Comparison of ENCODE assay signal across 10 cellular contexts in the genomic region with DNA sequence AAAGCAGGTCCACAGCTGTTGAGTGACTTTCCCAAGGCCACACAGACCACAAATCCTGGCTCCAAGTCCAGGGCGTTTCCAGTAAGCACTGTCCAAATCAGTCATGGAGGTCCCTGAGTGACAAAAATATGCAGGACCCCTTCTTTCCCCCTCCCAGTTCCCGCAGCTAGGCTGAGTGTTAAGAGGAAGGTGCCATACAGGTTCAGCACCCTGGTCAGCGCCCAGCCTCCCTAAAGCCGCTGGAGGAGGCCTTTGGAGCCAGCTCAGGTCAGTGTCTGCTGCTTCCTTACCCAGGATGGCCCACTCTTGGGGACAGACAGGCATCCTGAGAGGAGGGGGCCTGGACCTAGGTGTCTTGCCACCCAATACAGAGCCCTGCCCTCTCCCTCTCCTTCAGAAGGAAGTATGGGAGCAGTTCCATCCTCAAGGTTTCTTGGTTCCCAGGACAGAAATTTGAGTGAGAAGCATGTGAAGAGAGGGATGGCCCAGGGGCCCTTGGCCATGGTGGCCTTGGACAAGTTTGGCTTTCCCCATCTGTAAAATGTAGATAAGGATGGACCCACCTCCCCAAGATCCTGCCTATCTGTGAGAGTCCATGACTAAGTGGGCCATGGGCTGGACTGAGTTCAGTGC. TPM values are rescaled to one million over a fixed set of nuclear protein-coding genes. Genes with fewer than 3 reads are reported as not detected.
DNase-seq lines count a peak whose midpoint lies in the region; ATAC-seq and TF ChIP-seq lines count a peak whose summit lies in the region.
"Had no signal": no experiment of that assay in that cellular context is flagged by ENCODE, and none has a peak within 500 bp of the region (broad histone marks: within the 10 kb centered on the region; RNA-seq: fewer than 3 reads in every experiment).

No MANE protein-coding gene starts in this region.

- H3K9me3 ChIP-seq in HCT116 (ENCODE audit: control insufficient read depth in 1 of 2, insufficient read depth in 1 of 2, low read depth in 1 of 2, low read length in 2 of 2) = no peaks in the 10 kb centered on the region
- H3K9me3 ChIP-seq: pancreas had no signal

- no peak for TF ChIP-seq CTCF in AG10803 (conservative IDR thresholded peaks at IDR 0.05; ENCODE audit: low read length)
- no peak for TF ChIP-seq CTCF in HCT116 (IDR thresholded peaks at IDR 0.05 in 2 of 3, conservative IDR thresholded peaks at IDR 0.05 in 1 of 3; ENCODE audit: borderline replicate concordance in 1 of 3, insufficient read depth in 1 of 3, low read depth in 2 of 3, low read length in 2 of 3)

- no peak overlapping the region for H3K27ac ChIP-seq in HCT116 (ENCODE audit: low read depth, low read length)
- H3K27ac ChIP-seq: pancreas had no signal

- no TSS peak for BruUV-seq in HCT116 (replicated peaks; lab: Mats Ljungman, UMichigan)

- DNase-seq in AG10803 (ENCODE audit: low read depth) = peak; percentile 13
- DNase-seq in HCT116 (ENCODE audit: low read depth, low spot score) = no peak
- DNase-seq in UCSD-AML1 (lab: John Stamatoyannopoulos, UW; ENCODE audit: unreplicated experiment) = peak; percentile 44
- peak; percentile 87 for DNase-seq in iPS-NIHi7 (ENCODE audit: extremely low spot score)
- DNase-seq in NK-92 treated with Interleukin-12 subunit alpha and Interleukin-12 subunit beta, amount 100 ng/mL, for 24 hours (lab: John Stamatoyannopoulos, UW) = no peak
- no peak for DNase-seq in kidney glomerular epithelial cell (lab: John Stamatoyannopoulos, UW)
- no peak for DNase-seq in NCI-H2196 (lab: John Stamatoyannopoulos, UW; ENCODE audit: unreplicated experiment)
- DNase-seq in DMS114 treated with DMSO at 0.1 percent for 48 hours (lab: John Stamatoyannopoulos, UW; ENCODE audit: unreplicated experiment) = no peak
- DNase-seq: NCI-H510A, pancreas had no signal

- POLR2A ChIA-PET in HCT116 (lab: Charles Lee) = no interaction called here

- CTCF ChIA-PET in HCT116 (lab: Charles Lee) = no interaction called here

- 0 out of 2 replicates have a peak, but pooled peaks have one; percentile 34 for ATAC-seq in HCT116

- no peak overlapping the region for H3K4me2 ChIP-seq in HCT116 (ENCODE audit: low read length)

- no peaks in the 10 kb centered on the region for H3K9me2 ChIP-seq in HCT116 (ENCODE audit: insufficient read depth)

- no peaks in the 10 kb centered on the region for H3K79me2 ChIP-seq in HCT116 (ENCODE audit: insufficient read depth, low read length)

- RAD21 ChIA-PET in HCT116 (lab: Charles Lee; ENCODE audit: low non-redundant PET in 1 of 2, low total read pairs in 2 of 2, uncharacterized antibody in 2 of 2, unreplicated experiment in 2 of 2) = no interaction called here

- TF ChIP-seq POLR2A in HCT116 (IDR thresholded peaks at IDR 0.05; ENCODE audit: borderline replicate concordance, extremely low read depth, insufficient read depth, insufficient read length) = no peak

- H2AFZ ChIP-seq in HCT116 (ENCODE audit: low read depth, low read length, poor library complexity, severe bottlenecking) = no peak overlapping the region

- H3K9ac ChIP-seq in HCT116 (ENCODE audit: low read length) = no peak overlapping the region

- no peaks in the 10 kb centered on the region for H3K27me3 ChIP-seq in HCT116 (ENCODE audit: insufficient read depth, low read length)
- H3K27me3 ChIP-seq: pancreas had no signal

- H3K4me3 ChIP-seq in AG10803 (ENCODE audit: low read length) (no peak overlapping the region), HCT116 (replicated peaks in 1 of 2; ENCODE audit: low read depth in 1 of 2, low read length in 2 of 2) (no peak overlapping the region)
- H3K4me3 ChIP-seq: pancreas had no signal

- no peaks in the 10 kb centered on the region for H3K4me1 ChIP-seq in HCT116 (ENCODE audit: control insufficient read depth in 1 of 2, insufficient read depth in 2 of 2, low read length in 2 of 2)
- H3K4me1 ChIP-seq: pancreas had no signal

- intact Hi-C loops in HCT116 (cut with micrococcal nuclease) = no loop called here

- H4K20me1 ChIP-seq in HCT116 (ENCODE audit: insufficient read depth) = no peaks in the 10 kb centered on the region

- TF ChIP-seq RAD21 in HCT116 (IDR thresholded peaks at IDR 0.05; ENCODE audit: low read depth) = no peak

- peaks cover 8 to 35% of the 10 kb centered on the region in 2 experiments; a peak in 3 of 4 replicates for H3K36me3 ChIP-seq in HCT116 (ENCODE audit: control insufficient read depth in 1 of 2, insufficient read depth in 2 of 2, low read length in 2 of 2)

TF ChIP-seq in HCT116, 20 proteins besides CTCF, POLR2A, EP300 and RAD21:
- TF ChIP-seq, protein P1, sequence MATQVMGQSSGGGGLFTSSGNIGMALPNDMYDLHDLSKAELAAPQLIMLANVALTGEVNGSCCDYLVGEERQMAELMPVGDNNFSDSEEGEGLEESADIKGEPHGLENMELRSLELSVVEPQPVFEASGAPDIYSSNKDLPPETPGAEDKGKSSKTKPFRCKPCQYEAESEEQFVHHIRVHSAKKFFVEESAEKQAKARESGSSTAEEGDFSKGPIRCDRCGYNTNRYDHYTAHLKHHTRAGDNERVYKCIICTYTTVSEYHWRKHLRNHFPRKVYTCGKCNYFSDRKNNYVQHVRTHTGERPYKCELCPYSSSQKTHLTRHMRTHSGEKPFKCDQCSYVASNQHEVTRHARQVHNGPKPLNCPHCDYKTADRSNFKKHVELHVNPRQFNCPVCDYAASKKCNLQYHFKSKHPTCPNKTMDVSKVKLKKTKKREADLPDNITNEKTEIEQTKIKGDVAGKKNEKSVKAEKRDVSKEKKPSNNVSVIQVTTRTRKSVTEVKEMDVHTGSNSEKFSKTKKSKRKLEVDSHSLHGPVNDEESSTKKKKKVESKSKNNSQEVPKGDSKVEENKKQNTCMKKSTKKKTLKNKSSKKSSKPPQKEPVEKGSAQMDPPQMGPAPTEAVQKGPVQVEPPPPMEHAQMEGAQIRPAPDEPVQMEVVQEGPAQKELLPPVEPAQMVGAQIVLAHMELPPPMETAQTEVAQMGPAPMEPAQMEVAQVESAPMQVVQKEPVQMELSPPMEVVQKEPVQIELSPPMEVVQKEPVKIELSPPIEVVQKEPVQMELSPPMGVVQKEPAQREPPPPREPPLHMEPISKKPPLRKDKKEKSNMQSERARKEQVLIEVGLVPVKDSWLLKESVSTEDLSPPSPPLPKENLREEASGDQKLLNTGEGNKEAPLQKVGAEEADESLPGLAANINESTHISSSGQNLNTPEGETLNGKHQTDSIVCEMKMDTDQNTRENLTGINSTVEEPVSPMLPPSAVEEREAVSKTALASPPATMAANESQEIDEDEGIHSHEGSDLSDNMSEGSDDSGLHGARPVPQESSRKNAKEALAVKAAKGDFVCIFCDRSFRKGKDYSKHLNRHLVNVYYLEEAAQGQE (IDR thresholded peaks at IDR 0.05; ENCODE audit: low read depth) = peak; percentile 82
- TF ChIP-seq ZNF274 (IDR thresholded peaks at IDR 0.05; ENCODE audit: low read depth, low read length) (no peak), SRF (IDR thresholded peaks at IDR 0.05; ENCODE audit: low read depth) (no peak), TCF7L2 (IDR thresholded peaks at IDR 0.05; ENCODE audit: borderline replicate concordance, extremely low read depth, insufficient read depth, insufficient read length) (no peak)

RNA-seq across cellular contexts. Expression of a gene that starts 13.2 kb away (rescaled TPM):
- total RNA-seq in HCT116 (2021; ENCODE audit: unreplicated experiment) = 25.7 TPM
- 20.2 and 24.2 TPM in 2 replicates for polyA plus RNA-seq in HCT116 (2012)

RNA-seq across cellular contexts. Expression of a gene that starts 31.7 kb away (rescaled TPM):
- total RNA-seq in HCT116 (2021; ENCODE audit: unreplicated experiment) = not detected
- 0.10 and 0.14 TPM in 2 replicates for polyA plus RNA-seq in HCT116 (2012)

RNA-seq across cellular contexts. Expression of a gene that starts 53.2 kb away (rescaled TPM):
- 153 TPM for total RNA-seq in HCT116 (2021; ENCODE audit: unreplicated experiment)
- polyA plus RNA-seq in HCT116 (2012) = 133 and 144 TPM in 2 replicates

RNA-seq across cellular contexts. Expression of a gene that starts 54.3 kb away (rescaled TPM):
- 0.17 TPM for total RNA-seq in HCT116 (2021; ENCODE audit: unreplicated experiment)
- 0.04 and 0.07 TPM in 2 replicates for polyA plus RNA-seq in HCT116 (2012)
- total RNA-seq: pancreas had no signal
- polyA plus RNA-seq: pancreas had no signal

Comparison
In these comparisons a context has a peak if more than half of its experiments do, and no peak if none do; other contexts are left out.
1. DNase-seq: peak in AG10803 (single experiment), UCSD-AML1 (single experiment) and iPS-NIHi7 (single experiment); none in HCT116 (single experiment), NK-92 treated with Interleukin-12 subunit alpha and Interleukin-12 subunit beta, amount 100 ng/mL, for 24 hours (single experiment), kidney glomerular epithelial cell (single experiment), NCI-H2196 (single experiment) and DMS114 treated with DMSO at 0.1 percent for 48 hours (single experiment).